In the genomic region with DNA sequence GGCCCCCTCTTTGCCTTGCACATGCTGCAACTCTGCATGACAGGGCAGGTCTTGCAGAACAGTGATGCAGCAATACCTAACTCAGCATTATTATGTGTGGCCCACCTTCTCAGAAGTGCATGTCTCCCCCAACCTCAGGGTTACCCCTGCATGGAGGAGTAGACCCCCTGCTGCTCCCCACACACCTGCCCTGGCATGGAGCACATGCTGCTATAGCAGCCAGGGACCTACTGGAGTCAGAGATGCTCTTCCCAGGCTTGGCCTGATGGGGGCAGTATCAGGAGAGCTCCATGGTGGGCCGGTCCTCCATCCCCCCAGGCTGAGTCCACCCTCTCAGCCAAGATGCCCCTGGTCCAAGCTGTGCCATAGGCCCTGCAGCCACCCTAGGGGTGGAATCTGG, we compare ENCODE assay signal across 1 cellular context.
TF ChIP-seq lines count a peak whose summit lies in the region.

No MANE protein-coding gene starts in this region.

TF ChIP-seq in HepG2, 621 proteins besides CTCF, POLR2A, EP300 and RAD21 (continued from another document):
- TF ChIP-seq, protein P1, sequence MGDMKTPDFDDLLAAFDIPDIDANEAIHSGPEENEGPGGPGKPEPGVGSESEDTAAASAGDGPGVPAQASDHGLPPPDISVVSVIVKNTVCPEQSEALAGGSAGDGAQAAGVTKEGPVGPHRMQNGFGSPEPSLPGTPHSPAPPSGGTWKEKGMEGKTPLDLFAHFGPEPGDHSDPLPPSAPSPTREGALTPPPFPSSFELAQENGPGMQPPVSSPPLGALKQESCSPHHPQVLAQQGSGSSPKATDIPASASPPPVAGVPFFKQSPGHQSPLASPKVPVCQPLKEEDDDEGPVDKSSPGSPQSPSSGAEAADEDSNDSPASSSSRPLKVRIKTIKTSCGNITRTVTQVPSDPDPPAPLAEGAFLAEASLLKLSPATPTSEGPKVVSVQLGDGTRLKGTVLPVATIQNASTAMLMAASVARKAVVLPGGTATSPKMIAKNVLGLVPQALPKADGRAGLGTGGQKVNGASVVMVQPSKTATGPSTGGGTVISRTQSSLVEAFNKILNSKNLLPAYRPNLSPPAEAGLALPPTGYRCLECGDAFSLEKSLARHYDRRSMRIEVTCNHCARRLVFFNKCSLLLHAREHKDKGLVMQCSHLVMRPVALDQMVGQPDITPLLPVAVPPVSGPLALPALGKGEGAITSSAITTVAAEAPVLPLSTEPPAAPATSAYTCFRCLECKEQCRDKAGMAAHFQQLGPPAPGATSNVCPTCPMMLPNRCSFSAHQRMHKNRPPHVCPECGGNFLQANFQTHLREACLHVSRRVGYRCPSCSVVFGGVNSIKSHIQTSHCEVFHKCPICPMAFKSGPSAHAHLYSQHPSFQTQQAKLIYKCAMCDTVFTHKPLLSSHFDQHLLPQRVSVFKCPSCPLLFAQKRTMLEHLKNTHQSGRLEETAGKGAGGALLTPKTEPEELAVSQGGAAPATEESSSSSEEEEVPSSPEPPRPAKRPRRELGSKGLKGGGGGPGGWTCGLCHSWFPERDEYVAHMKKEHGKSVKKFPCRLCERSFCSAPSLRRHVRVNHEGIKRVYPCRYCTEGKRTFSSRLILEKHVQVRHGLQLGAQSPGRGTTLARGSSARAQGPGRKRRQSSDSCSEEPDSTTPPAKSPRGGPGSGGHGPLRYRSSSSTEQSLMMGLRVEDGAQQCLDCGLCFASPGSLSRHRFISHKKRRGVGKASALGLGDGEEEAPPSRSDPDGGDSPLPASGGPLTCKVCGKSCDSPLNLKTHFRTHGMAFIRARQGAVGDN (CRISPR knock-in tag; IDR thresholded peaks at IDR 0.05), result peak; percentile 31
- peak; percentile 52 for TF ChIP-seq STAG1 (CRISPR knock-in tag; IDR thresholded peaks at IDR 0.05)
- TF ChIP-seq, protein P2, sequence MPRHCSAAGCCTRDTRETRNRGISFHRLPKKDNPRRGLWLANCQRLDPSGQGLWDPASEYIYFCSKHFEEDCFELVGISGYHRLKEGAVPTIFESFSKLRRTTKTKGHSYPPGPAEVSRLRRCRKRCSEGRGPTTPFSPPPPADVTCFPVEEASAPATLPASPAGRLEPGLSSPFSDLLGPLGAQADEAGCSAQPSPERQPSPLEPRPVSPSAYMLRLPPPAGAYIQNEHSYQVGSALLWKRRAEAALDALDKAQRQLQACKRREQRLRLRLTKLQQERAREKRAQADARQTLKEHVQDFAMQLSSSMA (CRISPR knock-in tag; IDR thresholded peaks at IDR 0.05), result 0 out of 2 replicates have a peak, but pooled peaks have one; percentile 43
- TF ChIP-seq, protein P3, sequence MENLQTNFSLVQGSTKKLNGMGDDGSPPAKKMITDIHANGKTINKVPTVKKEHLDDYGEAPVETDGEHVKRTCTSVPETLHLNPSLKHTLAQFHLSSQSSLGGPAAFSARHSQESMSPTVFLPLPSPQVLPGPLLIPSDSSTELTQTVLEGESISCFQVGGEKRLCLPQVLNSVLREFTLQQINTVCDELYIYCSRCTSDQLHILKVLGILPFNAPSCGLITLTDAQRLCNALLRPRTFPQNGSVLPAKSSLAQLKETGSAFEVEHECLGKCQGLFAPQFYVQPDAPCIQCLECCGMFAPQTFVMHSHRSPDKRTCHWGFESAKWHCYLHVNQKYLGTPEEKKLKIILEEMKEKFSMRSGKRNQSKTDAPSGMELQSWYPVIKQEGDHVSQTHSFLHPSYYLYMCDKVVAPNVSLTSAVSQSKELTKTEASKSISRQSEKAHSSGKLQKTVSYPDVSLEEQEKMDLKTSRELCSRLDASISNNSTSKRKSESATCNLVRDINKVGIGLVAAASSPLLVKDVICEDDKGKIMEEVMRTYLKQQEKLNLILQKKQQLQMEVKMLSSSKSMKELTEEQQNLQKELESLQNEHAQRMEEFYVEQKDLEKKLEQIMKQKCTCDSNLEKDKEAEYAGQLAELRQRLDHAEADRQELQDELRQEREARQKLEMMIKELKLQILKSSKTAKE (CRISPR knock-in tag; IDR thresholded peaks at IDR 0.05; ENCODE audit: borderline replicate concordance), result no peak
- TF ChIP-seq, protein P4, sequence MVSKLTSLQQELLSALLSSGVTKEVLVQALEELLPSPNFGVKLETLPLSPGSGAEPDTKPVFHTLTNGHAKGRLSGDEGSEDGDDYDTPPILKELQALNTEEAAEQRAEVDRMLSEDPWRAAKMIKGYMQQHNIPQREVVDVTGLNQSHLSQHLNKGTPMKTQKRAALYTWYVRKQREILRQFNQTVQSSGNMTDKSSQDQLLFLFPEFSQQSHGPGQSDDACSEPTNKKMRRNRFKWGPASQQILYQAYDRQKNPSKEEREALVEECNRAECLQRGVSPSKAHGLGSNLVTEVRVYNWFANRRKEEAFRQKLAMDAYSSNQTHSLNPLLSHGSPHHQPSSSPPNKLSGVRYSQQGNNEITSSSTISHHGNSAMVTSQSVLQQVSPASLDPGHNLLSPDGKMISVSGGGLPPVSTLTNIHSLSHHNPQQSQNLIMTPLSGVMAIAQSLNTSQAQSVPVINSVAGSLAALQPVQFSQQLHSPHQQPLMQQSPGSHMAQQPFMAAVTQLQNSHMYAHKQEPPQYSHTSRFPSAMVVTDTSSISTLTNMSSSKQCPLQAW (CRISPR knock-in tag; IDR thresholded peaks at IDR 0.05), result 0 out of 2 replicates have a peak, but pooled peaks have one; percentile 30
- TF ChIP-seq, protein P5, sequence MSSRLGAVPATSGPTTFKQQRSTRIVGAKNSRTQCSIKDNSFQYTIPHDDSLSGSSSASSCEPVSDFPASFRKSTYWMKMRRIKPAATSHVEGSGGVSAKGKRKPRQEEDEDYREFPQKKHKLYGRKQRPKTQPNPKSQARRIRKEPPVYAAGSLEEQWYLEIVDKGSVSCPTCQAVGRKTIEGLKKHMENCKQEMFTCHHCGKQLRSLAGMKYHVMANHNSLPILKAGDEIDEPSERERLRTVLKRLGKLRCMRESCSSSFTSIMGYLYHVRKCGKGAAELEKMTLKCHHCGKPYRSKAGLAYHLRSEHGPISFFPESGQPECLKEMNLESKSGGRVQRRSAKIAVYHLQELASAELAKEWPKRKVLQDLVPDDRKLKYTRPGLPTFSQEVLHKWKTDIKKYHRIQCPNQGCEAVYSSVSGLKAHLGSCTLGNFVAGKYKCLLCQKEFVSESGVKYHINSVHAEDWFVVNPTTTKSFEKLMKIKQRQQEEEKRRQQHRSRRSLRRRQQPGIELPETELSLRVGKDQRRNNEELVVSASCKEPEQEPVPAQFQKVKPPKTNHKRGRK (CRISPR knock-in tag; IDR thresholded peaks at IDR 0.05), result no peak
- TF ChIP-seq JUND (CRISPR knock-in tag; IDR thresholded peaks at IDR 0.05), result 0 out of 2 replicates have a peak, but pooled peaks have one; percentile 14
- TF ChIP-seq YEATS4 (CRISPR knock-in tag; IDR thresholded peaks at IDR 0.05; ENCODE audit: borderline replicate concordance), result no peak
- TF ChIP-seq ZBTB7B (CRISPR knock-in tag; IDR thresholded peaks at IDR 0.05), result 0 out of 2 replicates have a peak, but pooled peaks have one; percentile 33
- TF ChIP-seq, protein P6, sequence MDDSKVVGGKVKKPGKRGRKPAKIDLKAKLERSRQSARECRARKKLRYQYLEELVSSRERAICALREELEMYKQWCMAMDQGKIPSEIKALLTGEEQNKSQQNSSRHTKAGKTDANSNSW (CRISPR knock-in tag; IDR thresholded peaks at IDR 0.05; ENCODE audit: borderline replicate concordance), result no peak
- 0 out of 2 replicates have a peak, but pooled peaks have one; percentile 45 for TF ChIP-seq ZMYM3 (CRISPR knock-in tag; IDR thresholded peaks at IDR 0.05)
- no peak for TF ChIP-seq ZNF121 (CRISPR knock-in tag; IDR thresholded peaks at IDR 0.05)
- peak; percentile 29; the same call in 1 of the 2 replicates for TF ChIP-seq SALL1 (CRISPR knock-in tag; IDR thresholded peaks at IDR 0.05)
- peak; percentile 10 for TF ChIP-seq TEAD3 (CRISPR knock-in tag; optimal IDR thresholded peaks at IDR 0.05; ENCODE audit: borderline replicate concordance)
- no peak for TF ChIP-seq SIN3A (IDR thresholded peaks at IDR 0.05; ENCODE audit: borderline replicate concordance, low read depth, low read length)
- no peak for TF ChIP-seq ZNF496 (CRISPR knock-in tag; IDR thresholded peaks at IDR 0.05; ENCODE audit: insufficient replicate concordance)
- no peak for TF ChIP-seq HOXA5 (CRISPR knock-in tag; IDR thresholded peaks at IDR 0.05)
- no peak for TF ChIP-seq TSC22D2 (CRISPR knock-in tag; IDR thresholded peaks at IDR 0.05; ENCODE audit: borderline replicate concordance)
- no peak for TF ChIP-seq IRF2 (CRISPR knock-in tag; IDR thresholded peaks at IDR 0.05)
- TF ChIP-seq, protein P7, sequence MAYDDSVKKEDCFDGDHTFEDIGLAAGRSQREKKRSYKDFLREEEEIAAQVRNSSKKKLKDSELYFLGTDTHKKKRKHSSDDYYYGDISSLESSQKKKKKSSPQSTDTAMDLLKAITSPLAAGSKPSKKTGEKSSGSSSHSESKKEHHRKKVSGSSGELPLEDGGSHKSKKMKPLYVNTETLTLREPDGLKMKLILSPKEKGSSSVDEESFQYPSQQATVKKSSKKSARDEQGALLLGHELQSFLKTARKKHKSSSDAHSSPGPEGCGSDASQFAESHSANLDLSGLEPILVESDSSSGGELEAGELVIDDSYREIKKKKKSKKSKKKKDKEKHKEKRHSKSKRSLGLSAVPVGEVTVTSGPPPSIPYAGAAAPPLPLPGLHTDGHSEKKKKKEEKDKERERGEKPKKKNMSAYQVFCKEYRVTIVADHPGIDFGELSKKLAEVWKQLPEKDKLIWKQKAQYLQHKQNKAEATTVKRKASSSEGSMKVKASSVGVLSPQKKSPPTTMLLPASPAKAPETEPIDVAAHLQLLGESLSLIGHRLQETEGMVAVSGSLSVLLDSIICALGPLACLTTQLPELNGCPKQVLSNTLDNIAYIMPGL (CRISPR knock-in tag; IDR thresholded peaks at IDR 0.05; ENCODE audit: borderline replicate concordance in 1 of 2, low read depth in 1 of 2), result peak; percentile 19 to 36; a peak in 1 of 4 replicates
- TF ChIP-seq ATM (IDR thresholded peaks at IDR 0.05; ENCODE audit: borderline replicate concordance), result no peak
